8 cellular contexts compared by ENCODE assay signal in genomic region chr3:138434276-138434874, GRCh38. TPM values are rescaled to one million over a fixed set of nuclear protein-coding genes. Genes with fewer than 3 reads are reported as not detected.
DNase-seq lines count a peak whose midpoint lies in the region; ATAC-seq and TF ChIP-seq lines count a peak whose summit lies in the region.

A gene with protein sequence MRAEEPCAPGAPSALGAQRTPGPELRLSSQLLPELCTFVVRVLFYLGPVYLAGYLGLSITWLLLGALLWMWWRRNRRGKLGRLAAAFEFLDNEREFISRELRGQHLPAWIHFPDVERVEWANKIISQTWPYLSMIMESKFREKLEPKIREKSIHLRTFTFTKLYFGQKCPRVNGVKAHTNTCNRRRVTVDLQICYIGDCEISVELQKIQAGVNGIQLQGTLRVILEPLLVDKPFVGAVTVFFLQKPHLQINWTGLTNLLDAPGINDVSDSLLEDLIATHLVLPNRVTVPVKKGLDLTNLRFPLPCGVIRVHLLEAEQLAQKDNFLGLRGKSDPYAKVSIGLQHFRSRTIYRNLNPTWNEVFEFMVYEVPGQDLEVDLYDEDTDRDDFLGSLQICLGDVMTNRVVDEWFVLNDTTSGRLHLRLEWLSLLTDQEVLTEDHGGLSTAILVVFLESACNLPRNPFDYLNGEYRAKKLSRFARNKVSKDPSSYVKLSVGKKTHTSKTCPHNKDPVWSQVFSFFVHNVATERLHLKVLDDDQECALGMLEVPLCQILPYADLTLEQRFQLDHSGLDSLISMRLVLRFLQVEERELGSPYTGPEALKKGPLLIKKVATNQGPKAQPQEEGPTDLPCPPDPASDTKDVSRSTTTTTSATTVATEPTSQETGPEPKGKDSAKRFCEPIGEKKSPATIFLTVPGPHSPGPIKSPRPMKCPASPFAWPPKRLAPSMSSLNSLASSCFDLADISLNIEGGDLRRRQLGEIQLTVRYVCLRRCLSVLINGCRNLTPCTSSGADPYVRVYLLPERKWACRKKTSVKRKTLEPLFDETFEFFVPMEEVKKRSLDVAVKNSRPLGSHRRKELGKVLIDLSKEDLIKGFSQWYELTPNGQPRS (plus strand): TSS chr3:138434616. CDS start chr3:138434799, 183 bp downstream.

- H3K9me3 ChIP-seq in H9 (ENCODE audit: control insufficient read depth, low read depth, low read length) (no peaks in the 10 kb centered on the region), neural cell (ENCODE audit: low read length) (peaks cover 5% of the 10 kb centered on the region), testis (no peaks in the 10 kb centered on the region)

- H3K9ac ChIP-seq in H9 (ENCODE audit: extremely low read depth, insufficient read length, low read length) (no peak within 1 kb of the TSS), neural cell (ENCODE audit: low read length) (peak within 1 kb of the TSS; percentile 30)

- H3K4me1 ChIP-seq in H9 (ENCODE audit: insufficient read depth, low read length) (no peaks in the 10 kb centered on the region), testis (peaks cover 7% of the 10 kb centered on the region)

- no peak for TF ChIP-seq RAD21 in neural cell (conservative IDR thresholded peaks at IDR 0.05)

- H3K27ac Mint-ChIP-seq in H9 = no peak within 1 kb of the TSS

- H3K4me3 ChIP-seq in neural cell (ENCODE audit: low read length) = peak within 1 kb of the TSS; percentile 74
- peak within 1 kb of the TSS; percentile 29 to 50 for H3K4me3 ChIP-seq in testis

- H4K5ac ChIP-seq in H9 (ENCODE audit: insufficient read length, low read depth, low read length) = no peak within 1 kb of the TSS

- H4K91ac ChIP-seq in H9 (ENCODE audit: insufficient read length, low read depth, low read length) = no peak within 1 kb of the TSS

- no peak within 1 kb of the TSS for H3K23ac ChIP-seq in H9 (ENCODE audit: insufficient read length, low read depth, low read length)

- H3K4me1 Mint-ChIP-seq in H9 = peaks cover 3 to 11% of the 10 kb centered on the region in 2 experiments; a peak in 3 of 4 replicates

- H3K9me2 ChIP-seq in neural cell (ENCODE audit: insufficient read depth, low read length) = no peaks in the 10 kb centered on the region

- peak within 1 kb of the TSS; percentile 44 for H3K4me2 ChIP-seq in H9 (ENCODE audit: insufficient read depth, insufficient read length, low read length)
- H3K4me2 ChIP-seq in neural cell (ENCODE audit: low read length) = peak within 1 kb of the TSS; percentile 74

- no peak within 1 kb of the TSS for H4K8ac ChIP-seq in H9 (replicated peaks; ENCODE audit: insufficient read length, low read depth, low read length)

- H3K27ac ChIP-seq in H9 (ENCODE audit: insufficient read length, low read depth, low read length) (no peak within 1 kb of the TSS), neural cell (ENCODE audit: low read length) (no peak within 1 kb of the TSS), testis (no peak within 1 kb of the TSS)

- H3K9me3 Mint-ChIP-seq in H9 = peaks cover 10 to 11% of the 10 kb centered on the region in 2 experiments; a peak in 4 of 5 replicates

- no peak within 1 kb of the TSS for H2AK5ac ChIP-seq in H9 (ENCODE audit: insufficient read length, low read length)

- WGBS in H9 (ENCODE audit: extremely low coverage, insufficient read length, low lambda C conversion rate) = no CpG with 5 or more reads among the region's 54 CpGs
- 3% methylated on average over 46 of the region's 54 CpGs; no CpG with 5 or more reads in 1 of the 2 donors for WGBS in testis, 2 donors

- 0 out of 2 replicates have a peak within 1 kb of the TSS, but pooled peaks have one; percentile 1 for H3K14ac ChIP-seq in H9 (ENCODE audit: insufficient read depth, low read length)

- H2BK15ac ChIP-seq in H9 (ENCODE audit: low read depth, low read length) = no peak within 1 kb of the TSS

- TF ChIP-seq EP300 in neural cell (conservative IDR thresholded peaks at IDR 0.05; ENCODE audit: poor library complexity, severe bottlenecking) = no peak

- peaks cover 71% of the 10 kb centered on the region for H3K27me3 Mint-ChIP-seq in H9 (ENCODE audit: low read depth)

- no peak within 1 kb of the TSS for H3K4ac ChIP-seq in H9 (ENCODE audit: low read depth, low read length)

- H3F3A ChIP-seq in neural cell (ENCODE audit: insufficient read depth, low read length, poor library complexity, severe bottlenecking) = no peaks in the 10 kb centered on the region

- no peak for TF ChIP-seq POLR2A in testis (IDR thresholded peaks at IDR 0.05)

- H2BK5ac ChIP-seq in H9 (ENCODE audit: insufficient read length, low read length) = no peak within 1 kb of the TSS

- H2AFZ ChIP-seq in H9 (ENCODE audit: low read length) (no peak within 1 kb of the TSS), neural cell (ENCODE audit: low read depth, low read length) (peak within 1 kb of the TSS; percentile 44)

- H3K36me3 Mint-ChIP-seq in H9 (ENCODE audit: insufficient read depth in 1 of 3, low read depth in 3 of 3) = peaks cover 0 to 10% (median 8%) of the 10 kb centered on the region in 3 experiments; a peak in 3 of 7 replicates

- peak; percentile 82 for DNase-seq in AG08395 (ENCODE audit: low spot score)
- peak; percentile 88 for DNase-seq in H9
- DNase-seq in NCI-H748 (lab: John Stamatoyannopoulos, UW; ENCODE audit: unreplicated experiment) = peak; percentile 78
- DNase-seq in activated effector memory CD4-positive, alpha-beta T cell treated with anti-CD3 and anti-CD28 coated beads, Interleukin-2, amount 50 U/mL, for 16 hours = peak; percentile 71
- DNase-seq in glomerular visceral epithelial cell (ENCODE audit: extremely low spot score) = peak; percentile 41
- DNase-seq in testis = peak; percentile 69

- no peak within 1 kb of the TSS for H2BK12ac ChIP-seq in H9 (ENCODE audit: insufficient read length, low read depth, low read length)

- H3T11ph ChIP-seq in H9 (ENCODE audit: low read length) = no peak within 1 kb of the TSS

- intact Hi-C loops in testis (cut with DNase I; ENCODE audit: low total_unique reads) = no loop called here

- H4K20me1 ChIP-seq in H9 (ENCODE audit: control insufficient read depth, insufficient read depth, insufficient read length) (no peaks in the 10 kb centered on the region), neural cell (ENCODE audit: insufficient read depth) (no peaks in the 10 kb centered on the region)

- H3K79me1 ChIP-seq in H9 (ENCODE audit: insufficient read depth, low read depth, low read length, poor library complexity, severe bottlenecking) = no peaks in the 10 kb centered on the region

- H3K36me3 ChIP-seq in neural cell (ENCODE audit: insufficient read depth, low read length) (no peaks in the 10 kb centered on the region), testis (ENCODE audit: low read depth, missing control alignments) (no peaks in the 10 kb centered on the region)

- peaks cover 8% of the 10 kb centered on the region; the same call in 1 of the 2 replicates for H3K27me3 ChIP-seq in H9 (ENCODE audit: insufficient read depth, low read length)
- peaks cover 41% of the 10 kb centered on the region for H3K27me3 ChIP-seq in neural cell (ENCODE audit: insufficient read depth, low read depth, low read length)
- no peaks in the 10 kb centered on the region for H3K27me3 ChIP-seq in testis

- H2BK120ac ChIP-seq in H9 (ENCODE audit: low read depth, low read length, poor library complexity, severe bottlenecking) = no peak within 1 kb of the TSS

- H3K79me2 ChIP-seq in H9 (ENCODE audit: insufficient read depth, low read length) (no peaks in the 10 kb centered on the region), neural cell (replicated peaks; ENCODE audit: insufficient read depth, low read length) (no peaks in the 10 kb centered on the region)

- H2BK20ac ChIP-seq in H9 (ENCODE audit: low read depth, low read length, poor library complexity, severe bottlenecking) = no peak within 1 kb of the TSS

- peak within 1 kb of the TSS; percentile 10 for H3K18ac ChIP-seq in H9 (ENCODE audit: insufficient read length, low read depth, low read length)

- peaks cover 14% of the 10 kb centered on the region for H3K23me2 ChIP-seq in H9 (ENCODE audit: insufficient read length, low read depth, low read length, poor library complexity, severe bottlenecking)

- TF ChIP-seq CTCF in H9 (conservative IDR thresholded peaks at IDR 0.05) = no peak
- no peak for TF ChIP-seq CTCF in neural cell (IDR thresholded peaks at IDR 0.05; ENCODE audit: poor library complexity, severe bottlenecking)
- no peak for TF ChIP-seq CTCF in testis (IDR thresholded peaks at IDR 0.05)

- ATAC-seq in HG03469 (IDR thresholded peaks at IDR 0.05; ENCODE audit: unreplicated experiment) = no peak

- peak within 1 kb of the TSS; percentile 69 to 82 for H3K4me3 Mint-ChIP-seq in H9

- no peak within 1 kb of the TSS for H3K56ac ChIP-seq in H9 (ENCODE audit: insufficient read length, low read depth, low read length)

TF ChIP-seq in neural cell, 6 proteins besides CTCF, POLR2A, EP300 and RAD21 (continues in another document):
- no peak for TF ChIP-seq EZH2 (IDR thresholded peaks at IDR 0.05; ENCODE audit: borderline replicate concordance, insufficient read depth, low read length, poor library complexity, severe bottlenecking)
- TF ChIP-seq SMC3 (conservative IDR thresholded peaks at IDR 0.05; ENCODE audit: poor library complexity) = no peak
- TF ChIP-seq, protein P1, sequence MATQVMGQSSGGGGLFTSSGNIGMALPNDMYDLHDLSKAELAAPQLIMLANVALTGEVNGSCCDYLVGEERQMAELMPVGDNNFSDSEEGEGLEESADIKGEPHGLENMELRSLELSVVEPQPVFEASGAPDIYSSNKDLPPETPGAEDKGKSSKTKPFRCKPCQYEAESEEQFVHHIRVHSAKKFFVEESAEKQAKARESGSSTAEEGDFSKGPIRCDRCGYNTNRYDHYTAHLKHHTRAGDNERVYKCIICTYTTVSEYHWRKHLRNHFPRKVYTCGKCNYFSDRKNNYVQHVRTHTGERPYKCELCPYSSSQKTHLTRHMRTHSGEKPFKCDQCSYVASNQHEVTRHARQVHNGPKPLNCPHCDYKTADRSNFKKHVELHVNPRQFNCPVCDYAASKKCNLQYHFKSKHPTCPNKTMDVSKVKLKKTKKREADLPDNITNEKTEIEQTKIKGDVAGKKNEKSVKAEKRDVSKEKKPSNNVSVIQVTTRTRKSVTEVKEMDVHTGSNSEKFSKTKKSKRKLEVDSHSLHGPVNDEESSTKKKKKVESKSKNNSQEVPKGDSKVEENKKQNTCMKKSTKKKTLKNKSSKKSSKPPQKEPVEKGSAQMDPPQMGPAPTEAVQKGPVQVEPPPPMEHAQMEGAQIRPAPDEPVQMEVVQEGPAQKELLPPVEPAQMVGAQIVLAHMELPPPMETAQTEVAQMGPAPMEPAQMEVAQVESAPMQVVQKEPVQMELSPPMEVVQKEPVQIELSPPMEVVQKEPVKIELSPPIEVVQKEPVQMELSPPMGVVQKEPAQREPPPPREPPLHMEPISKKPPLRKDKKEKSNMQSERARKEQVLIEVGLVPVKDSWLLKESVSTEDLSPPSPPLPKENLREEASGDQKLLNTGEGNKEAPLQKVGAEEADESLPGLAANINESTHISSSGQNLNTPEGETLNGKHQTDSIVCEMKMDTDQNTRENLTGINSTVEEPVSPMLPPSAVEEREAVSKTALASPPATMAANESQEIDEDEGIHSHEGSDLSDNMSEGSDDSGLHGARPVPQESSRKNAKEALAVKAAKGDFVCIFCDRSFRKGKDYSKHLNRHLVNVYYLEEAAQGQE (IDR thresholded peaks at IDR 0.05; ENCODE audit: borderline replicate concordance) = no peak
- TF ChIP-seq MXI1 (conservative IDR thresholded peaks at IDR 0.05; ENCODE audit: poor library complexity, severe bottlenecking) = no peak

RNA-seq across cellular contexts. Expression of the gene that starts here (rescaled TPM):
- 5.9 and 6.3 TPM in 2 replicates for total RNA-seq in H9 (2021)
- 0.33 and 0.80 TPM in 2 replicates for polyA plus RNA-seq in neural cell
- 0.46 and 0.73 TPM in 2 replicates for polyA minus RNA-seq in neural cell
- 1 to 10 TPM; 5.2 to 5.4 TPM for total RNA-seq in testis
- 1.2 TPM for polyA plus RNA-seq in testis (ENCODE audit: insufficient read depth, low read depth, low replicate concordance)
